8 cellular contexts compared by ENCODE assay signal in the genomic region with DNA sequence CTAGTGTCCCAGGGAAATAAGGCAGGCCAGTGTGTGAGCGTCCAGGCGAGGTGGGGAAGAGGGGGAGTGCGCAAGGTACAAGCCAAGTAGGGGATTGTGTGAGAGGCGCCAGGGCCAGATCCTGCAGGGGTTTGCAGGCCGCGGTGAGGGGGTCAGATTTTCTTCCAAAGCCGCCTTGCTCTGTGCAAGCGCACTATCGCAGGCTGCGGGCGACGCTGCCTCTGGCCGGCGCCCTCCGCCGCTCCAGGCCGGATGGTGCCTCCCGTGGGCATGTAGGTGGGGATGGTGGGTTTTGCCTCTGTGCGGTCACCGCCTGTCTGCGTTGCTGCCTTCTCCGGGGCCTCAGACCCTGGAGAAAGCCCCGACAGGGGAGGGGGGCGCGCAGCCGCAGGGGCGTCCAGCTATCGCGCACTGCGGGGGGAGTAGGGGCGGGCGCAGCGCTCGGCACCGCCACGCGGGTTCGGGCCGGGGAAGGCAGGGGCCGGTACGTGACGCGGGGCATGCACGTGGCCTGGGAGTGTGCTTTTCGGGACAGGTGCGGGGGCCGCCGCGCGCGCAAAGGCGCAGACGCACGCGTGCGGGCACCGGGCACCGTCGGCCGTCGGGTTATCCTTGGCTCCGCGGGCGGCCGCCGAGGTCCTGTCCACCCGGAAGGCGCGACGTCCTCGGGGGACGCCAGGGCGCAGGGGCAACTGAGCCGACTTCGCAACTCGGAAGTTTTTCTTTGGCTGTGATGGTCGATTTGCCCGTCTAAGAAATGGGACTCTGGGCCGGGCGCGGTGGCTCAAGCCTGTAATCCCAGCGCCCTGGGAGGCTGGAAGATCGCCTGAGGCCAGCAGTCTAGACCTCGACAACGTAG. TPM values are rescaled to one million over a fixed set of nuclear protein-coding genes. Genes with fewer than 3 reads are reported as not detected.
A peak's percentile ranks its signal among the peaks of the same experiment; 100 is the strongest.
DNase-seq lines count a peak whose midpoint lies in the region; ATAC-seq and TF ChIP-seq lines count a peak whose summit lies in the region.

No MANE protein-coding gene starts in this region.

- peaks cover 9% of the 10 kb centered on the region for H3K36me3 ChIP-seq in lower lobe of right lung

- DNase-seq in NCI-H748 (lab: John Stamatoyannopoulos, UW; ENCODE audit: unreplicated experiment) (peak; percentile 49), NCI-H748 treated with DMSO at 0.1 percent for 48 hours (lab: John Stamatoyannopoulos, UW) (no peak), dermis blood vessel endothelial cell (peak; percentile 41), lower lobe of right lung (peak; percentile 66)
- peak; percentile 85 for DNase-seq in activated CD4-positive, alpha-beta T cell treated with anti-CD3 and anti-CD28 coated beads, Interleukin-2, amount 10 ng/mL, durations not matched to agents 24 days and 14 days
- peak; percentile 31 to 34 for DNase-seq in stimulated activated CD8-positive, alpha-beta memory T cell treated with anti-CD3 and anti-CD28 coated beads, Interleukin-2, amount 100 ng/mL, for 48 hours (ENCODE audit: low read depth in 2 of 2)

- peak overlapping the region; percentile 96 for H3K27ac Mint-ChIP-seq in activated CD4-positive, alpha-beta T cell treated with anti-CD3 and anti-CD28 coated beads, Interleukin-2, amount 10 ng/mL, durations not matched to agents 24 days and 14 days

- H3K4me1 Mint-ChIP-seq in activated CD4-positive, alpha-beta T cell treated with anti-CD3 and anti-CD28 coated beads, Interleukin-2, amount 10 ng/mL, durations not matched to agents 24 days and 14 days: peaks cover 21% of the 10 kb centered on the region

- H3K36me3 Mint-ChIP-seq in activated CD4-positive, alpha-beta T cell treated with anti-CD3 and anti-CD28 coated beads, Interleukin-2, amount 10 ng/mL, durations not matched to agents 24 days and 14 days (ENCODE audit: low read depth): peaks cover 26% of the 10 kb centered on the region

- intact Hi-C loops in activated CD4-positive, alpha-beta T cell treated with anti-CD3 and anti-CD28 coated beads, Interleukin-2, amount 10 ng/mL, durations not matched to agents 24 days and 14 days (cut with micrococcal nuclease): loop anchor here (2.0 kb wide), 4 partner anchors 36 to 294 kb away; a partner anchor contains a TSS
- intact Hi-C loops in lower lobe of right lung (cut with DNase I): no loop called here

- H3K9me3 Mint-ChIP-seq in activated CD4-positive, alpha-beta T cell treated with anti-CD3 and anti-CD28 coated beads, Interleukin-2, amount 10 ng/mL, durations not matched to agents 24 days and 14 days: no peaks in the 10 kb centered on the region

- peak overlapping the region; percentile 91 for H3K27ac ChIP-seq in lower lobe of right lung

- peaks cover 2% of the 10 kb centered on the region for H3K27me3 Mint-ChIP-seq in activated CD4-positive, alpha-beta T cell treated with anti-CD3 and anti-CD28 coated beads, Interleukin-2, amount 10 ng/mL, durations not matched to agents 24 days and 14 days

- no peaks in the 10 kb centered on the region for H3K27me3 ChIP-seq in lower lobe of right lung (ENCODE audit: low read depth)

- H3K4me1 ChIP-seq in lower lobe of right lung: peaks cover 29% of the 10 kb centered on the region

- H3K9me3 ChIP-seq in lower lobe of right lung: no peaks in the 10 kb centered on the region

- ATAC-seq in lower lobe of right lung: peak; percentile 25 to 26
- no peak for ATAC-seq in GM19455 (IDR thresholded peaks at IDR 0.05; ENCODE audit: unreplicated experiment)
- ATAC-seq in HG03196 (IDR thresholded peaks at IDR 0.05; ENCODE audit: unreplicated experiment): no peak

- TF ChIP-seq CTCF in lower lobe of right lung (IDR thresholded peaks at IDR 0.05): no peak

- peak overlapping the region; percentile 93 for H3K4me3 ChIP-seq in lower lobe of right lung

- peak overlapping the region; percentile 89 for H3K4me3 Mint-ChIP-seq in activated CD4-positive, alpha-beta T cell treated with anti-CD3 and anti-CD28 coated beads, Interleukin-2, amount 10 ng/mL, durations not matched to agents 24 days and 14 days

RNA-seq across cellular contexts. Expression of a gene that starts 1.1 kb away (rescaled TPM):
- 53.4 and 54.2 TPM in 2 replicates for total RNA-seq in activated CD4-positive, alpha-beta T cell treated with anti-CD3 and anti-CD28 coated beads, Interleukin-2, amount 10 ng/mL, durations not matched to agents 24 days and 14 days
- total RNA-seq in dermis blood vessel endothelial cell (70.1 and 81.4 TPM in 2 replicates), lower lobe of right lung (53.1 TPM)

Comparison
In these comparisons a context has a peak if more than half of its experiments do, and no peak if none do; other contexts are left out.
1. ATAC-seq: peak in lower lobe of right lung (2 of 2); none in GM19455 (single experiment) and HG03196 (single experiment).